Comparison of ENCODE assay signal across 2 cellular contexts in genomic region chr6:37060195-37060559, GRCh38.
TF ChIP-seq lines count a peak whose summit lies in the region.

No MANE protein-coding gene starts in this region.

TF ChIP-seq in liver, 16 proteins besides CTCF, POLR2A, EP300 and RAD21 (continued from another document):
- TF ChIP-seq ZBTB33 (IDR thresholded peaks at IDR 0.05) (no peak), SP1 (IDR thresholded peaks at IDR 0.05) (no peak), FOXA1 (IDR thresholded peaks at IDR 0.05) (no peak)

TF ChIP-seq in HEK293T, 16 proteins besides CTCF, POLR2A, EP300 and RAD21 (continued from another document):
- no peak for TF ChIP-seq L3MBTL2 (conservative IDR thresholded peaks at IDR 0.05)
- TF ChIP-seq ARNT (IDR thresholded peaks at IDR 0.05): no peak
- TF ChIP-seq ZNF384 (IDR thresholded peaks at IDR 0.05): no peak
